ENCODE assay signal across 8 cellular contexts in the genomic region with DNA sequence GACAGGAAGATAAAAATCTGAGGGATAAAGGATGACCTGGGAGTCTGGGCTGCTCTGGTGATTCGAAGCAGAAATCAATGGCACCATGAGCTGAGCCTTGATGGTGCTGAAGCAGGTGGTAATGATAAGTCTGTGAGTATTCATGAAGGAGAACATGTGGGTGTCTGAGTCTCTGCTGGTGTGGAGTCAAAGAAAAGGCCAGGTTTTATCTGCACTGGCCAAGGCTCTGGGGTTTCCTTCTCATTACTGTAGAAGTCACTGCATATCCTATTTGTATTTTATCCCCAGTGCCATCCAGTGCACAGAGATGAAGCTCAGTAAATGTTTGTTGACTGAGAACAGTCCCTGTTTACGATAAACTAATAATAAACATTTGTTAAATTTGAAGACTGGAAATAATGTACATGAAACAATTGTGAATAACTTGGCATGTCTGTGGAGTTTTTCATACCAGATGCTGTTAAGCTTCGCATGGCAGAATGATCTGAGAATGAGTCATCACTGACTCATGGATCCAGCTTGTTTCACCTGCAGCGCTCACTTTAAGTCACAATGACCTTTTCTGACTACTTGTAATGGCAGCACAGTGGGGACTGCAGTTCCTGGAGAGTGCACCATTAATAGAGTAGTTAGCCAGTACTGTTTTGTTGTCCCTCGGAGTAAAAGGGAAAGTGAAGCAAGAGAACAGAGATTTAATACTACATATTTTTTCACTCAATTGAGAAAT.
A peak's percentile ranks its signal among the peaks of the same experiment; 100 is the strongest.
DNase-seq lines count a peak whose midpoint lies in the region; ATAC-seq and TF ChIP-seq lines count a peak whose summit lies in the region.

No MANE protein-coding gene starts in this region.

- no peaks in the 10 kb centered on the region for H3K9me3 Mint-ChIP-seq in activated CD4-positive, alpha-beta T cell treated with anti-CD3 and anti-CD28 coated beads for 36 hours (ENCODE audit: low read depth)
- H3K9me3 Mint-ChIP-seq in activated CD4-positive, alpha-beta T cell treated with anti-CD3 and anti-CD28 coated beads, Interleukin-2, amount 10 ng/mL, durations not matched to agents 24 days and 14 days, result no peaks in the 10 kb centered on the region
- no peaks in the 10 kb centered on the region for H3K9me3 Mint-ChIP-seq in chondrocyte (ENCODE audit: low read depth)
- no peaks in the 10 kb centered on the region for H3K9me3 Mint-ChIP-seq in CD8-positive, alpha-beta T cell

- H3K4me1 Mint-ChIP-seq in activated CD4-positive, alpha-beta T cell treated with anti-CD3 and anti-CD28 coated beads for 36 hours, result peaks cover 8% of the 10 kb centered on the region
- no peaks in the 10 kb centered on the region for H3K4me1 Mint-ChIP-seq in activated CD4-positive, alpha-beta T cell treated with anti-CD3 and anti-CD28 coated beads, Interleukin-2, amount 10 ng/mL, durations not matched to agents 24 days and 14 days
- peaks cover 13% of the 10 kb centered on the region for H3K4me1 Mint-ChIP-seq in chondrocyte (ENCODE audit: low read depth)
- no peaks in the 10 kb centered on the region for H3K4me1 Mint-ChIP-seq in CD8-positive, alpha-beta T cell (ENCODE audit: low read depth)

- TF ChIP-seq CTCF in LNCaP clone FGC (IDR thresholded peaks at IDR 0.05; ENCODE audit: control insufficient read depth, extremely low read depth, insufficient read depth), result no peak
- no peak for TF ChIP-seq CTCF in chondrocyte (IDR thresholded peaks at IDR 0.05)
- no peak for TF ChIP-seq CTCF in CD8-positive, alpha-beta T cell (IDR thresholded peaks at IDR 0.05)

- intact Hi-C loops in activated CD4-positive, alpha-beta T cell treated with anti-CD3 and anti-CD28 coated beads for 36 hours (cut with DNase I, micrococcal nuclease), result loop anchor here (5.0 to 10.0 kb wide), 3 partner anchors 92 to 525 kb away; no protein-coding TSS in a partner anchor
- intact Hi-C loops in activated CD4-positive, alpha-beta T cell treated with anti-CD3 and anti-CD28 coated beads, Interleukin-2, amount 10 ng/mL, durations not matched to agents 24 days and 14 days (cut with micrococcal nuclease), result no loop called here
- intact Hi-C loops in CD8-positive, alpha-beta T cell (cut with DNase I, micrococcal nuclease), result no loop called here

- CTCF ChIA-PET in activated CD4-positive, alpha-beta T cell treated with anti-CD3 and anti-CD28 coated beads for 36 hours (lab: Charles Lee), result no interaction called here
- CTCF ChIA-PET in CD8-positive, alpha-beta T cell (lab: Charles Lee), result no interaction called here

- no peaks in the 10 kb centered on the region for H3K36me3 Mint-ChIP-seq in activated CD4-positive, alpha-beta T cell treated with anti-CD3 and anti-CD28 coated beads for 36 hours (ENCODE audit: low read depth)
- no peaks in the 10 kb centered on the region for H3K36me3 Mint-ChIP-seq in activated CD4-positive, alpha-beta T cell treated with anti-CD3 and anti-CD28 coated beads, Interleukin-2, amount 10 ng/mL, durations not matched to agents 24 days and 14 days (ENCODE audit: low read depth)
- no peaks in the 10 kb centered on the region for H3K36me3 Mint-ChIP-seq in chondrocyte (ENCODE audit: low read depth)
- no peaks in the 10 kb centered on the region for H3K36me3 Mint-ChIP-seq in CD8-positive, alpha-beta T cell

- no peaks in the 10 kb centered on the region for H3K4me1 ChIP-seq in CD8-positive, alpha-beta T cell (ENCODE audit: insufficient read depth, low read length)

- H3K9me3 ChIP-seq in CD8-positive, alpha-beta T cell (ENCODE audit: low read length), result no peaks in the 10 kb centered on the region

- no peaks in the 10 kb centered on the region for H3K27me3 ChIP-seq in H7 (ENCODE audit: control insufficient read depth, insufficient read depth, low read length)
- no peaks in the 10 kb centered on the region for H3K27me3 ChIP-seq in CD8-positive, alpha-beta T cell (ENCODE audit: insufficient read depth, low read length)

- H3K36me3 ChIP-seq in H7 (replicated peaks; ENCODE audit: control insufficient read depth, insufficient read depth, low read length), result no peaks in the 10 kb centered on the region
- H3K36me3 ChIP-seq in CD8-positive, alpha-beta T cell (ENCODE audit: insufficient read depth, low read length), result no peaks in the 10 kb centered on the region

- POLR2A ChIA-PET in activated CD4-positive, alpha-beta T cell treated with anti-CD3 and anti-CD28 coated beads for 36 hours (lab: Charles Lee), result no interaction called here
- POLR2A ChIA-PET in CD8-positive, alpha-beta T cell (lab: Charles Lee), result no interaction called here

- H3K27me3 Mint-ChIP-seq in activated CD4-positive, alpha-beta T cell treated with anti-CD3 and anti-CD28 coated beads for 36 hours, result peaks cover 15% of the 10 kb centered on the region
- peaks cover 2% of the 10 kb centered on the region for H3K27me3 Mint-ChIP-seq in activated CD4-positive, alpha-beta T cell treated with anti-CD3 and anti-CD28 coated beads, Interleukin-2, amount 10 ng/mL, durations not matched to agents 24 days and 14 days
- no peaks in the 10 kb centered on the region for H3K27me3 Mint-ChIP-seq in chondrocyte (ENCODE audit: low read depth)
- no peaks in the 10 kb centered on the region for H3K27me3 Mint-ChIP-seq in CD8-positive, alpha-beta T cell (ENCODE audit: low read depth)

- peak; percentile 97 for ATAC-seq in activated CD4-positive, alpha-beta T cell treated with anti-CD3 and anti-CD28 coated beads for 36 hours
- no peak for ATAC-seq in CD8-positive, alpha-beta T cell

- H3K4me3 ChIP-seq in H7 (ENCODE audit: insufficient read depth, low read depth, low read length), result no peak overlapping the region
- no peak overlapping the region for H3K4me3 ChIP-seq in LNCaP clone FGC (ENCODE audit: low read depth, low read length)
- no peak overlapping the region for H3K4me3 ChIP-seq in CD8-positive, alpha-beta T cell (ENCODE audit: low read depth, low read length)

- H3K27ac ChIP-seq in CD8-positive, alpha-beta T cell (ENCODE audit: low read depth, low read length), result no peak overlapping the region

- no peak overlapping the region for H3K27ac Mint-ChIP-seq in activated CD4-positive, alpha-beta T cell treated with anti-CD3 and anti-CD28 coated beads for 36 hours
- H3K27ac Mint-ChIP-seq in activated CD4-positive, alpha-beta T cell treated with anti-CD3 and anti-CD28 coated beads, Interleukin-2, amount 10 ng/mL, durations not matched to agents 24 days and 14 days, result no peak overlapping the region
- peak overlapping the region; percentile 6 for H3K27ac Mint-ChIP-seq in chondrocyte (ENCODE audit: unreplicated experiment)
- no peak overlapping the region for H3K27ac Mint-ChIP-seq in CD8-positive, alpha-beta T cell

- H3K4me3 Mint-ChIP-seq in activated CD4-positive, alpha-beta T cell treated with anti-CD3 and anti-CD28 coated beads for 36 hours, result no peak overlapping the region
- no peak overlapping the region for H3K4me3 Mint-ChIP-seq in activated CD4-positive, alpha-beta T cell treated with anti-CD3 and anti-CD28 coated beads, Interleukin-2, amount 10 ng/mL, durations not matched to agents 24 days and 14 days
- H3K4me3 Mint-ChIP-seq in chondrocyte (ENCODE audit: unreplicated experiment), result no peak overlapping the region
- H3K4me3 Mint-ChIP-seq in CD8-positive, alpha-beta T cell, result no peak overlapping the region

- DNase-seq in activated CD4-positive, alpha-beta T cell treated with anti-CD3 and anti-CD28 coated beads for 36 hours, result peak; percentile 30
- DNase-seq in activated CD4-positive, alpha-beta T cell treated with anti-CD3 and anti-CD28 coated beads, Interleukin-2, amount 10 ng/mL, durations not matched to agents 24 days and 14 days, result no peak
- DNase-seq in H7 (peak; percentile 49), LNCaP clone FGC (ENCODE audit: low read depth) (peak; percentile 27), chondrocyte (ENCODE audit: low spot score) (no peak), putamen (ENCODE audit: low spot score) (peak; percentile 46)
- DNase-seq in CD8-positive, alpha-beta T cell, result no peak
- no peak for DNase-seq in stimulated activated CD4-positive, alpha-beta T cell treated with anti-CD3 and anti-CD28 coated beads, Interleukin-2, amount 100 ng/mL, for 48 hours

Comparison
In these comparisons a context has a peak if more than half of its experiments do, and no peak if none do; other contexts are left out.
1. DNase-seq: peak in activated CD4-positive, alpha-beta T cell treated with anti-CD3 and anti-CD28 coated beads for 36 hours (single experiment), H7 (single experiment), LNCaP clone FGC (single experiment) and putamen (single experiment); none in activated CD4-positive, alpha-beta T cell treated with anti-CD3 and anti-CD28 coated beads, Interleukin-2, amount 10 ng/mL, durations not matched to agents 24 days and 14 days (single experiment), chondrocyte (single experiment), CD8-positive, alpha-beta T cell (0 of 7) and stimulated activated CD4-positive, alpha-beta T cell treated with anti-CD3 and anti-CD28 coated beads, Interleukin-2, amount 100 ng/mL, for 48 hours (0 of 2).
2. intact Hi-C loops: an anchor here in activated CD4-positive, alpha-beta T cell treated with anti-CD3 and anti-CD28 coated beads for 36 hours (5.0 to 10.0 kb wide); none called in activated CD4-positive, alpha-beta T cell treated with anti-CD3 and anti-CD28 coated beads, Interleukin-2, amount 10 ng/mL, durations not matched to agents 24 days and 14 days and CD8-positive, alpha-beta T cell.